1 cellular context compared by ENCODE assay signal in the genomic region with DNA sequence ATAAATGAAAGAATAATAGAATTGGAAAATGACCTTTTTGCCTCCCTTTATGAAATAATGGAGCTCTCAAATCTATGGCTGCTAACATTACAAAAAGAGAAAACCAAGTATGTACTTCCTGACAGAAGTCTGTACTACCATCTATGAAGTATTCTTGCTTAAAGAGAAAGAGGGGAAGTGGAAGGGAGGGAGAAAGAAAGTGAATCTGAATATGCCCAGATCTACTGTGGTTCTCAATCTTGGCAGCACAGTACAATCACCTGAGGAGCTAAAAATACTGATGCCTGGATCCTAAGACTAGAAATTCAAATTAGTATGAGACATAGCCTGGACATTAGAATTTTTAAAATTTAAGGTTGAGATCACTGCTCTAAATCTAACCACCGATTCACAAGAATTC.
TF ChIP-seq lines count a peak whose summit lies in the region.

No MANE protein-coding gene starts in this region.

TF ChIP-seq in HepG2, 621 proteins besides CTCF, POLR2A, EP300 and RAD21 (continued from another document):
- TF ChIP-seq, protein P1, sequence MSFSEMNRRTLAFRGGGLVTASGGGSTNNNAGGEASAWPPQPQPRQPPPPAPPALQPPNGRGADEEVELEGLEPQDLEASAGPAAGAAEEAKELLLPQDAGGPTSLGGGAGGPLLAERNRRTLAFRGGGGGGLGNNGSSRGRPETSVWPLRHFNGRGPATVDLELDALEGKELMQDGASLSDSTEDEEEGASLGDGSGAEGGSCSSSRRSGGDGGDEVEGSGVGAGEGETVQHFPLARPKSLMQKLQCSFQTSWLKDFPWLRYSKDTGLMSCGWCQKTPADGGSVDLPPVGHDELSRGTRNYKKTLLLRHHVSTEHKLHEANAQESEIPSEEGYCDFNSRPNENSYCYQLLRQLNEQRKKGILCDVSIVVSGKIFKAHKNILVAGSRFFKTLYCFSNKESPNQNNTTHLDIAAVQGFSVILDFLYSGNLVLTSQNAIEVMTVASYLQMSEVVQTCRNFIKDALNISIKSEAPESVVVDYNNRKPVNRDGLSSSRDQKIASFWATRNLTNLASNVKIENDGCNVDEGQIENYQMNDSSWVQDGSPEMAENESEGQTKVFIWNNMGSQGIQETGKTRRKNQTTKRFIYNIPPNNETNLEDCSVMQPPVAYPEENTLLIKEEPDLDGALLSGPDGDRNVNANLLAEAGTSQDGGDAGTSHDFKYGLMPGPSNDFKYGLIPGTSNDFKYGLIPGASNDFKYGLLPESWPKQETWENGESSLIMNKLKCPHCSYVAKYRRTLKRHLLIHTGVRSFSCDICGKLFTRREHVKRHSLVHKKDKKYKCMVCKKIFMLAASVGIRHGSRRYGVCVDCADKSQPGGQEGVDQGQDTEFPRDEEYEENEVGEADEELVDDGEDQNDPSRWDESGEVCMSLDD (CRISPR knock-in tag; IDR thresholded peaks at IDR 0.05; ENCODE audit: borderline replicate concordance) = no peak
- TF ChIP-seq ZNF143 (CRISPR knock-in tag; IDR thresholded peaks at IDR 0.05) = no peak
- no peak for TF ChIP-seq KDM6A (CRISPR knock-in tag; IDR thresholded peaks at IDR 0.05; ENCODE audit: low read depth)
- TF ChIP-seq, protein P2, sequence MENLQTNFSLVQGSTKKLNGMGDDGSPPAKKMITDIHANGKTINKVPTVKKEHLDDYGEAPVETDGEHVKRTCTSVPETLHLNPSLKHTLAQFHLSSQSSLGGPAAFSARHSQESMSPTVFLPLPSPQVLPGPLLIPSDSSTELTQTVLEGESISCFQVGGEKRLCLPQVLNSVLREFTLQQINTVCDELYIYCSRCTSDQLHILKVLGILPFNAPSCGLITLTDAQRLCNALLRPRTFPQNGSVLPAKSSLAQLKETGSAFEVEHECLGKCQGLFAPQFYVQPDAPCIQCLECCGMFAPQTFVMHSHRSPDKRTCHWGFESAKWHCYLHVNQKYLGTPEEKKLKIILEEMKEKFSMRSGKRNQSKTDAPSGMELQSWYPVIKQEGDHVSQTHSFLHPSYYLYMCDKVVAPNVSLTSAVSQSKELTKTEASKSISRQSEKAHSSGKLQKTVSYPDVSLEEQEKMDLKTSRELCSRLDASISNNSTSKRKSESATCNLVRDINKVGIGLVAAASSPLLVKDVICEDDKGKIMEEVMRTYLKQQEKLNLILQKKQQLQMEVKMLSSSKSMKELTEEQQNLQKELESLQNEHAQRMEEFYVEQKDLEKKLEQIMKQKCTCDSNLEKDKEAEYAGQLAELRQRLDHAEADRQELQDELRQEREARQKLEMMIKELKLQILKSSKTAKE (CRISPR knock-in tag; IDR thresholded peaks at IDR 0.05; ENCODE audit: borderline replicate concordance) = no peak
- TF ChIP-seq, protein P3, sequence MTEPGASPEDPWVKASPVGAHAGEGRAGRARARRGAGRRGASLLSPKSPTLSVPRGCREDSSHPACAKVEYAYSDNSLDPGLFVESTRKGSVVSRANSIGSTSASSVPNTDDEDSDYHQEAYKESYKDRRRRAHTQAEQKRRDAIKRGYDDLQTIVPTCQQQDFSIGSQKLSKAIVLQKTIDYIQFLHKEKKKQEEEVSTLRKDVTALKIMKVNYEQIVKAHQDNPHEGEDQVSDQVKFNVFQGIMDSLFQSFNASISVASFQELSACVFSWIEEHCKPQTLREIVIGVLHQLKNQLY (CRISPR knock-in tag; IDR thresholded peaks at IDR 0.05) = no peak
- no peak for TF ChIP-seq SMAD9 (CRISPR knock-in tag; IDR thresholded peaks at IDR 0.05)
- TF ChIP-seq RBM39 (IDR thresholded peaks at IDR 0.05; ENCODE audit: low read depth, low read length, poor library complexity, severe bottlenecking) = no peak
- no peak for TF ChIP-seq ZNF646 (CRISPR knock-in tag; IDR thresholded peaks at IDR 0.05)
